Comparison of ENCODE assay signal across 11 cellular contexts in genomic region chr1:29912413-29912812, GRCh38.
DNase-seq lines count a peak whose midpoint lies in the region; ATAC-seq and TF ChIP-seq lines count a peak whose summit lies in the region.
"Had no signal": no experiment of that assay in that cellular context is flagged by ENCODE, and none has a peak within 500 bp of the region (broad histone marks: within the 10 kb centered on the region; RNA-seq: fewer than 3 reads in every experiment).

No MANE protein-coding gene starts in this region.

- H3K9me2 ChIP-seq in PC-3 (replicated peaks; ENCODE audit: low read length) = no peaks in the 10 kb centered on the region

- peak; percentile 15 for DNase-seq in GM12865 (ENCODE audit: low read depth)
- peak; percentile 44 for DNase-seq in PC-3
- DNase-seq in fibroblast of peridontal ligament (ENCODE audit: extremely low read depth) = peak; percentile 16
- DNase-seq in central memory CD4-positive, alpha-beta T cell = no peak
- DNase-seq in NCI-H2029 treated with DMSO at 0.1 percent for 48 hours (lab: John Stamatoyannopoulos, UW) = no peak
- DNase-seq in stimulated activated CD4-positive, alpha-beta T cell treated with anti-CD3 and anti-CD28 coated beads, Interleukin-2, amount 100 ng/mL, for 48 hours = no peak
- DNase-seq in NCI-H510A (lab: John Stamatoyannopoulos, UW) = no peak
- DNase-seq: activated naive CD4-positive, alpha-beta T cell treated with anti-CD3 and anti-CD28 coated beads, Interleukin-2, amount 50 U/mL, for 16 hours; upper lobe of left lung had no signal

- TF ChIP-seq CTCF in 22Rv1 (IDR thresholded peaks at IDR 0.05) (peak; percentile 3; the same call in 1 of the 2 replicates), GM12865 (IDR thresholded peaks at IDR 0.05; ENCODE audit: insufficient read depth, low read depth, low read length, missing control alignments) (peak; percentile 28), PC-3 (conservative IDR thresholded peaks at IDR 0.05; ENCODE audit: low read depth, low read length) (peak; percentile 66)

- H4K20me1 ChIP-seq in PC-3 (ENCODE audit: low read length) = no peaks in the 10 kb centered on the region

- no peak overlapping the region for H2AFZ ChIP-seq in PC-3 (ENCODE audit: low read length)

- H3F3A ChIP-seq in PC-3 (ENCODE audit: low read length, unreplicated experiment) = no peaks in the 10 kb centered on the region

- intact Hi-C loops in PC-3 (cut with micrococcal nuclease) = loop anchor here (10.0 kb wide), 1 partner anchor 472 kb away; no protein-coding TSS in a partner anchor

- no peak overlapping the region for H3K4me2 ChIP-seq in PC-3 (ENCODE audit: low read length)

- H3K9me3 ChIP-seq in PC-3 (ENCODE audit: low read length) = no peaks in the 10 kb centered on the region
- H3K9me3 ChIP-seq: upper lobe of left lung had no signal

- ATAC-seq in PC-3 = no peak

- no peaks in the 10 kb centered on the region for H3K36me3 ChIP-seq in PC-3 (ENCODE audit: low read depth, low read length)
- H3K36me3 ChIP-seq: upper lobe of left lung had no signal

- H3K79me2 ChIP-seq in PC-3 (ENCODE audit: low read length) = no peaks in the 10 kb centered on the region

- no peak overlapping the region for H3K27ac ChIP-seq in 22Rv1
- no peak overlapping the region for H3K27ac ChIP-seq in PC-3 (ENCODE audit: low read length)
- H3K27ac ChIP-seq: SK-N-MC, upper lobe of left lung had no signal

- CTCF ChIA-PET in PC-3 (lab: Charles Lee) = no interaction called here

- no TSS peak for BruUV-seq in PC-3 (replicated peaks; lab: Mats Ljungman, UMichigan)

- H3K9ac ChIP-seq in PC-3 (ENCODE audit: low read length) = no peak overlapping the region

- POLR2A ChIA-PET in PC-3 (lab: Charles Lee; ENCODE audit: unreplicated experiment) = no interaction called here

- H3K4me3 ChIP-seq in GM12865 (ENCODE audit: low read depth, low read length) (no peak overlapping the region), PC-3 (ENCODE audit: low read length) (no peak overlapping the region)
- H3K4me3 ChIP-seq: SK-N-MC, upper lobe of left lung had no signal

- no peaks in the 10 kb centered on the region for H3K4me1 ChIP-seq in PC-3 (ENCODE audit: insufficient read depth, low read length)
- H3K4me1 ChIP-seq: upper lobe of left lung had no signal

- peaks cover 60% of the 10 kb centered on the region for H3K27me3 ChIP-seq in PC-3 (ENCODE audit: low read length)
- H3K27me3 ChIP-seq: upper lobe of left lung had no signal

Comparison
In these comparisons a context has a peak if more than half of its experiments do, and no peak if none do; other contexts are left out.
1. CTCF ChIP-seq: peak in every context shown above with its lines; median percentile 66 in PC-3; 28 in GM12865; 3 in 22Rv1.
2. DNase-seq: peak in GM12865 (single experiment), PC-3 (single experiment) and fibroblast of peridontal ligament (single experiment); none in central memory CD4-positive, alpha-beta T cell (single experiment), NCI-H2029 treated with DMSO at 0.1 percent for 48 hours (single experiment), stimulated activated CD4-positive, alpha-beta T cell treated with anti-CD3 and anti-CD28 coated beads, Interleukin-2, amount 100 ng/mL, for 48 hours (0 of 2) and NCI-H510A (single experiment).